18 cellular contexts compared by ENCODE assay signal in the genomic region with DNA sequence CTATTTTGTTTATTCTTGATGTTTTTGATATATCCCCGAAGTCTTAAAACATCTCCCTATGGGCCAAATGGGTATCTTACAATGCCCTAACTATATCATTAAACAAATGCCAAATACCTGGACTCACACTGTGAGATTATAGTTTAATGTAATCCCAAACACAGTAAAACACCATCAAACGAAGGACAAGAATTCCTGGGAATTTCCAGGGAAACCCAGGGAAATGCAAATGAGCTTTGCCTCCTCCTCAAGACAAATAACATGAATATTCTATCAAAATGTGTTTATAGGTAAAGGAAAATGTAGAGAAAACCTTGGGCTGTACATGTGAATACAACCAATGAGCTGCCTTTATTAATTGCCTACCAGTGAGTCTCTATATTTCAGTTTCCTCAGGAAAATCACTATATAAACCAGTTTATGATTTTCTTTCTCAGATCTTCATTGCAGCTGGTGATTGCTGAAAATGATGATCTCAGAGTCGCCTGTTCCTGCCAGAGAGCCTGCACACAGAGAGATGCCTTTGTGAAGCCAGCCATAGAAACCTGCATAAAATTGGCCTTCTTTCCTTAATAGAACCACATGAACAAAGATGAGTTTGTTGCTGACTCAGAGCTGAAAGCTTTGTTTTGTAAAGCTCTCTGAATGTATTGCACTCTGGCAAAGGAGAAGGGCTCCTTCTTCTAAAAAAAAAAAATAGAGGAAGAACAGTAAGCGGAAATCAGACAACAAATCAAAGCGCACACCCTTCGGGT.
DNase-seq lines count a peak whose midpoint lies in the region; ATAC-seq and TF ChIP-seq lines count a peak whose summit lies in the region.
"Had no signal": no experiment of that assay in that cellular context is flagged by ENCODE, and none has a peak within 500 bp of the region (broad histone marks: within the 10 kb centered on the region; RNA-seq: fewer than 3 reads in every experiment).

No MANE protein-coding gene starts in this region.

- H3K4me1 Mint-ChIP-seq in nephron progenitor cell (peaks cover 21% of the 10 kb centered on the region), T-helper 17 cell (no peaks in the 10 kb centered on the region)
- H3K4me1 Mint-ChIP-seq: activated CD4-positive, alpha-beta T cell treated with anti-CD3 and anti-CD28 coated beads, Interleukin-2, amount 10 ng/mL, durations not matched to agents 24 days and 14 days had no signal

- H3K4me1 ChIP-seq in RWPE2 (ENCODE audit: insufficient read depth, poor library complexity, severe bottlenecking) = peaks cover 42% of the 10 kb centered on the region
- H3K4me1 ChIP-seq in esophagus squamous epithelium = peaks cover 0 to 57% (median 14%) of the 10 kb centered on the region in 3 donors
- H3K4me1 ChIP-seq: stomach had no signal

- 20 to 32% methylated on average over 6 of the region's 6 CpGs for WGBS in esophagus squamous epithelium, 2 donors

- DNase-seq in Daoy (ENCODE audit: low read depth) (peak; percentile 31), RWPE2 (ENCODE audit: low spot score) (no peak), esophagus squamous epithelium (lab: John Stamatoyannopoulos, UW) (no peak), nephron progenitor cell (no peak), T-helper 17 cell (no peak), UCSD-AML1 (lab: John Stamatoyannopoulos, UW; ENCODE audit: unreplicated experiment) (no peak)
- DNase-seq: activated CD4-positive, alpha-beta T cell treated with anti-CD3 and anti-CD28 coated beads, Interleukin-2, amount 10 ng/mL, durations not matched to agents 24 days and 14 days; AML-193; GOT3; MG63; NCI-H748 treated with DMSO at 0.1 percent for 48 hours; SK-N-SH; stimulated activated CD4-positive, alpha-beta T cell treated with anti-CD3 and anti-CD28 coated beads, Interleukin-2, amount 100 ng/mL, for 24 hours; stomach had no signal

- H3K27ac Mint-ChIP-seq in nephron progenitor cell (peak overlapping the region; percentile 28), T-helper 17 cell (no peak overlapping the region)
- H3K27ac Mint-ChIP-seq: activated CD4-positive, alpha-beta T cell treated with anti-CD3 and anti-CD28 coated beads, Interleukin-2, amount 10 ng/mL, durations not matched to agents 24 days and 14 days; activated T-helper 2 cell treated with anti-CD3 and anti-CD28 coated beads, Interferon-gamma antibody, Interleukin-2, Interleukin-4, amounts not matched to agents 10 μg/mL and 5 μg/mL and 100 μg/mL, durations not matched to agents 14 hours and 24 hours and 36 hours; dendritic cell treated with granulocyte-macrophage colony-stimulating factor and Interleukin-4, amounts not matched to agents 40 ng/mL and 50 ng/mL, for 4 days had no signal

- intact Hi-C loops in esophagus squamous epithelium (cut with DNase I) = no loop called here

- H3K9me3 Mint-ChIP-seq in nephron progenitor cell = no peaks in the 10 kb centered on the region
- H3K9me3 Mint-ChIP-seq: activated CD4-positive, alpha-beta T cell treated with anti-CD3 and anti-CD28 coated beads, Interleukin-2, amount 10 ng/mL, durations not matched to agents 24 days and 14 days; activated T-helper 2 cell treated with anti-CD3 and anti-CD28 coated beads, Interferon-gamma antibody, Interleukin-2, Interleukin-4, amounts not matched to agents 10 μg/mL and 5 μg/mL and 100 μg/mL, durations not matched to agents 14 hours and 24 hours and 36 hours; dendritic cell treated with granulocyte-macrophage colony-stimulating factor and Interleukin-4, amounts not matched to agents 40 ng/mL and 50 ng/mL, for 4 days had no signal

- H3K4me3 ChIP-seq in RWPE2 (ENCODE audit: severe bottlenecking) = no peak overlapping the region
- H3K4me3 ChIP-seq in esophagus squamous epithelium = no peak overlapping the region
- H3K4me3 ChIP-seq: MG63, stomach had no signal

- ATAC-seq in RWPE2 (ENCODE audit: low read depth) (peak; percentile 31; the same call in 2 of the 3 replicates), GM19023 (IDR thresholded peaks at IDR 0.05; ENCODE audit: unreplicated experiment) (no peak), T-helper 17 cell (no peak), HG03439 (IDR thresholded peaks at IDR 0.05; ENCODE audit: unreplicated experiment) (no peak)

- H3K4me3 Mint-ChIP-seq in nephron progenitor cell (no peak overlapping the region), T-helper 17 cell (no peak overlapping the region)
- H3K4me3 Mint-ChIP-seq: activated CD4-positive, alpha-beta T cell treated with anti-CD3 and anti-CD28 coated beads, Interleukin-2, amount 10 ng/mL, durations not matched to agents 24 days and 14 days; dendritic cell treated with granulocyte-macrophage colony-stimulating factor and Interleukin-4, amounts not matched to agents 40 ng/mL and 50 ng/mL, for 4 days had no signal

- H3K36me3 ChIP-seq in RWPE2 (ENCODE audit: low read depth) (no peaks in the 10 kb centered on the region), esophagus squamous epithelium (no peaks in the 10 kb centered on the region)
- H3K36me3 ChIP-seq: MG63, stomach had no signal

- H3K27ac ChIP-seq in RWPE2 (ENCODE audit: poor library complexity, severe bottlenecking) = peak overlapping the region; percentile 95
- peak overlapping the region; percentile 47 to 82 (median 78) for H3K27ac ChIP-seq in esophagus squamous epithelium
- H3K27ac ChIP-seq: stomach had no signal

- no peaks in the 10 kb centered on the region for H3K9me3 ChIP-seq in RWPE2 (ENCODE audit: severe bottlenecking)
- H3K9me3 ChIP-seq in esophagus squamous epithelium = no peaks in the 10 kb centered on the region
- H3K9me3 ChIP-seq in T-helper 17 cell (ENCODE audit: control insufficient read depth, low read length, poor library complexity, severe bottlenecking) = no peaks in the 10 kb centered on the region
- H3K9me3 ChIP-seq: MG63, SK-N-SH, stomach had no signal

- H3K36me3 Mint-ChIP-seq in nephron progenitor cell (ENCODE audit: low read depth) (no peaks in the 10 kb centered on the region), T-helper 17 cell (ENCODE audit: low read depth) (no peaks in the 10 kb centered on the region)

- TF ChIP-seq POLR2A in esophagus squamous epithelium (IDR thresholded peaks at IDR 0.05) = no peak

- TF ChIP-seq CTCF in RWPE2 (IDR thresholded peaks at IDR 0.05; ENCODE audit: poor library complexity, severe bottlenecking) (no peak), esophagus squamous epithelium (IDR thresholded peaks at IDR 0.05) (no peak), nephron progenitor cell (IDR thresholded peaks at IDR 0.05) (no peak)

- H3K27me3 ChIP-seq in RWPE2 (ENCODE audit: insufficient read depth, poor library complexity, severe bottlenecking) (no peaks in the 10 kb centered on the region), esophagus squamous epithelium (no peaks in the 10 kb centered on the region)
- H3K27me3 ChIP-seq: MG63, stomach had no signal

- H3K27me3 Mint-ChIP-seq in nephron progenitor cell (ENCODE audit: low read depth, poor library complexity) = peaks cover 6% of the 10 kb centered on the region
- H3K27me3 Mint-ChIP-seq in T-helper 17 cell = no peaks in the 10 kb centered on the region
- H3K27me3 Mint-ChIP-seq: activated CD4-positive, alpha-beta T cell treated with anti-CD3 and anti-CD28 coated beads, Interleukin-2, amount 10 ng/mL, durations not matched to agents 24 days and 14 days; dendritic cell treated with granulocyte-macrophage colony-stimulating factor and Interleukin-4, amounts not matched to agents 40 ng/mL and 50 ng/mL, for 4 days had no signal
